Comparison of ENCODE assay signal across 9 cellular contexts in genomic region chr17:35795871-35796265, GRCh38. TPM values are rescaled to one million over a fixed set of nuclear protein-coding genes. Genes with fewer than 3 reads are reported as not detected.
A peak's percentile ranks its signal among the peaks of the same experiment; 100 is the strongest.
DNase-seq lines count a peak whose midpoint lies in the region; ATAC-seq and TF ChIP-seq lines count a peak whose summit lies in the region.
"Had no signal": no experiment of that assay in that cellular context is flagged by ENCODE, and none has a peak within 500 bp of the region (broad histone marks: within the 10 kb centered on the region; RNA-seq: fewer than 3 reads in every experiment).

No MANE protein-coding gene starts in this region.

- WGBS in smooth muscle cell (ENCODE audit: low lambda C conversion rate) = 41% methylated on average over 8 of the region's 8 CpGs

- H3K9me3 ChIP-seq in HEK293 (ENCODE audit: control insufficient read depth, insufficient read depth, low read depth, low read length) (no peaks in the 10 kb centered on the region), iPS-15b (ENCODE audit: control insufficient read depth, insufficient read depth, low read length) (no peaks in the 10 kb centered on the region), smooth muscle cell (replicated peaks; ENCODE audit: low read depth) (no peaks in the 10 kb centered on the region)

- H3K36me3 Mint-ChIP-seq in activated CD8-positive, alpha-beta T cell treated with anti-CD3 and anti-CD28 coated beads, Interleukin-2, amount 10 ng/mL, durations not matched to agents 7 days and 5 days (ENCODE audit: low read depth) = no peaks in the 10 kb centered on the region

- no peak for DNase-seq in activated CD8-positive, alpha-beta T cell treated with anti-CD3 and anti-CD28 coated beads, Interleukin-2, amount 10 ng/mL, durations not matched to agents 7 days and 5 days
- DNase-seq in smooth muscle cell (lab: John Stamatoyannopoulos, UW; ENCODE audit: unreplicated experiment) = no peak
- no peak for DNase-seq in NCI-H2107 treated with DMSO at 0.1 percent for 48 hours (lab: John Stamatoyannopoulos, UW; ENCODE audit: unreplicated experiment)

- TF ChIP-seq CTCF in HEK293 (tag by site-specific recombination; IDR thresholded peaks at IDR 0.05) (no peak), smooth muscle cell (IDR thresholded peaks at IDR 0.05; ENCODE audit: borderline replicate concordance, insufficient read depth, poor library complexity, severe bottlenecking) (no peak)

- no peak overlapping the region for H3K27ac ChIP-seq in HEK293 (ENCODE audit: extremely low read depth, low read depth, low read length)
- H3K27ac ChIP-seq in smooth muscle cell (ENCODE audit: low read depth) = no peak overlapping the region

- H3K27me3 Mint-ChIP-seq in activated CD8-positive, alpha-beta T cell treated with anti-CD3 and anti-CD28 coated beads, Interleukin-2, amount 10 ng/mL, durations not matched to agents 7 days and 5 days (ENCODE audit: low read depth) = peaks cover 53% of the 10 kb centered on the region

- H3K27me3 ChIP-seq in iPS-15b (ENCODE audit: control insufficient read depth, insufficient read depth, low read length) = peaks cover 75% of the 10 kb centered on the region
- H3K27me3 ChIP-seq in smooth muscle cell (ENCODE audit: low read depth) = no peaks in the 10 kb centered on the region

- H3K4me3 ChIP-seq in HEK293 (ENCODE audit: low read depth, low read length) (peak overlapping the region; percentile 37), iPS-15b (ENCODE audit: low read depth, low read length) (peak overlapping the region; percentile 70), smooth muscle cell (peak overlapping the region; percentile 65)

- peaks cover 25% of the 10 kb centered on the region for H3K79me2 ChIP-seq in smooth muscle cell (ENCODE audit: low read depth)

- H3K9me3 Mint-ChIP-seq in activated CD8-positive, alpha-beta T cell treated with anti-CD3 and anti-CD28 coated beads, Interleukin-2, amount 10 ng/mL, durations not matched to agents 7 days and 5 days (ENCODE audit: insufficient read depth) = no peaks in the 10 kb centered on the region

- H3K4me2 ChIP-seq in smooth muscle cell = peak overlapping the region; percentile 93

- CTCF ChIA-PET in HEK293 (lab: Yijun Ruan, JAX) = interaction anchor here (0.6 to 10.2 kb wide), 5 partner anchors 10 to 94 kb away, joined by 3 to 104 read pairs (median 9); no protein-coding TSS in a partner anchor
- CTCF ChIA-PET in activated CD8-positive, alpha-beta T cell treated with anti-CD3 and anti-CD28 coated beads, Interleukin-2, amount 10 ng/mL, durations not matched to agents 7 days and 5 days (lab: Charles Lee) = interaction anchor here (1.2 to 5.7 kb wide), 6 partner anchors 9 to 183 kb away, joined by 4 to 64 read pairs (median 7); partner anchors contain the start of gene TAF15

- no peaks in the 10 kb centered on the region for H3K4me1 ChIP-seq in HEK293 (ENCODE audit: control insufficient read depth, insufficient read depth, low read length)
- no peaks in the 10 kb centered on the region for H3K4me1 ChIP-seq in iPS-15b (ENCODE audit: control insufficient read depth, insufficient read depth, low read length)
- H3K4me1 ChIP-seq in smooth muscle cell (ENCODE audit: low read depth) = no peaks in the 10 kb centered on the region

- POLR2A ChIA-PET in HEK293 (lab: Yijun Ruan, JAX) = interaction anchor here (1.1 to 4.6 kb wide), 3 partner anchors 13 to 29 kb away, joined by 3 to 46 read pairs (median 4); partner anchors contain the start of gene TAF15
- POLR2A ChIA-PET in activated CD8-positive, alpha-beta T cell treated with anti-CD3 and anti-CD28 coated beads, Interleukin-2, amount 10 ng/mL, durations not matched to agents 7 days and 5 days (lab: Charles Lee) = interaction anchor here (1.0 kb wide), 1 partner anchor 13 kb away, joined by 5 read pairs; the partner anchor contains the start of gene TAF15

- H3K4me1 Mint-ChIP-seq in activated CD8-positive, alpha-beta T cell treated with anti-CD3 and anti-CD28 coated beads, Interleukin-2, amount 10 ng/mL, durations not matched to agents 7 days and 5 days (ENCODE audit: low read depth) = peaks cover 21% of the 10 kb centered on the region

- H3K9ac ChIP-seq in iPS-15b (ENCODE audit: low read depth, low read length) = no peak overlapping the region
- H3K9ac ChIP-seq in smooth muscle cell (ENCODE audit: low read depth) = no peak overlapping the region

- peaks cover 15% of the 10 kb centered on the region for H3F3A ChIP-seq in smooth muscle cell (ENCODE audit: low read depth)

- H3K36me3 ChIP-seq in HEK293 (ENCODE audit: control insufficient read depth in 2 of 2, insufficient read depth in 1 of 2, low read length in 2 of 2) (no peaks in the 10 kb centered on the region), iPS-15b (ENCODE audit: control insufficient read depth, insufficient read depth, low read length) (no peaks in the 10 kb centered on the region), smooth muscle cell (ENCODE audit: low read depth) (no peaks in the 10 kb centered on the region)

- no peak overlapping the region for H3K27ac Mint-ChIP-seq in activated CD8-positive, alpha-beta T cell treated with anti-CD3 and anti-CD28 coated beads, Interleukin-2, amount 10 ng/mL, durations not matched to agents 7 days and 5 days

- peak overlapping the region; percentile 75 for H3K4me3 Mint-ChIP-seq in activated CD8-positive, alpha-beta T cell treated with anti-CD3 and anti-CD28 coated beads, Interleukin-2, amount 10 ng/mL, durations not matched to agents 7 days and 5 days

- H2AFZ ChIP-seq in smooth muscle cell (ENCODE audit: low read depth) = peak overlapping the region; percentile 74

- ATAC-seq in activated CD8-positive, alpha-beta T cell treated with anti-CD3 and anti-CD28 coated beads, Interleukin-2, amount 10 ng/mL, durations not matched to agents 7 days and 5 days = no peak
- ATAC-seq in GM19397 (IDR thresholded peaks at IDR 0.05; ENCODE audit: unreplicated experiment) = no peak
- ATAC-seq in GM21528 (IDR thresholded peaks at IDR 0.05; ENCODE audit: low FRiP score, unreplicated experiment) = no peak
- no peak for ATAC-seq in GM21381 (IDR thresholded peaks at IDR 0.05; ENCODE audit: unreplicated experiment)

- no peaks in the 10 kb centered on the region for H4K20me1 ChIP-seq in smooth muscle cell (ENCODE audit: low read depth)

TF ChIP-seq in HEK293, 187 proteins besides CTCF, POLR2A, EP300 and RAD21:
- TF ChIP-seq INSM2 (tag by site-specific recombination; IDR thresholded peaks at IDR 0.05) = no peak
- no peak for TF ChIP-seq ZNF596 (tag by site-specific recombination; IDR thresholded peaks at IDR 0.05)
- no peak for TF ChIP-seq ZNF555 (tag by site-specific recombination; conservative IDR thresholded peaks at IDR 0.05)
- TF ChIP-seq ZNF768 (tag by site-specific recombination; IDR thresholded peaks at IDR 0.05) = peak; percentile 96
- peak; percentile 79 for TF ChIP-seq ZNF580 (tag by site-specific recombination; IDR thresholded peaks at IDR 0.05)
- no peak for TF ChIP-seq GLI2 (tag by site-specific recombination; IDR thresholded peaks at IDR 0.05; ENCODE audit: borderline replicate concordance, low read depth)
- TF ChIP-seq RBAK (tag by site-specific recombination; IDR thresholded peaks at IDR 0.05) = no peak
TF ChIP-seq in HEK293: peak in this region for 2.

RNA-seq across cellular contexts. Expression of gene MMP28, which starts 0.4 kb away (rescaled TPM):
- total RNA-seq in activated CD8-positive, alpha-beta T cell treated with anti-CD3 and anti-CD28 coated beads, Interleukin-2, amount 10 ng/mL, durations not matched to agents 7 days and 5 days = not detected
- 38.0 and 50.0 TPM in 2 replicates for total RNA-seq in smooth muscle cell
- 25.7 and 51.4 TPM in 2 replicates for polyA plus RNA-seq in smooth muscle cell

RNA-seq across cellular contexts. Expression of gene TAF15, which starts 13.4 kb away (rescaled TPM):
- 100 to 1,000 TPM; 336 to 341 TPM for total RNA-seq in activated CD8-positive, alpha-beta T cell treated with anti-CD3 and anti-CD28 coated beads, Interleukin-2, amount 10 ng/mL, durations not matched to agents 7 days and 5 days
- 25.5 and 33.3 TPM in 2 replicates for total RNA-seq in smooth muscle cell
- polyA plus RNA-seq in smooth muscle cell = 4.2 and 8.1 TPM in 2 replicates

RNA-seq across cellular contexts. Expression of gene C17orf50, which starts 35.2 kb away (rescaled TPM):
- not detected for total RNA-seq in activated CD8-positive, alpha-beta T cell treated with anti-CD3 and anti-CD28 coated beads, Interleukin-2, amount 10 ng/mL, durations not matched to agents 7 days and 5 days
- total RNA-seq in smooth muscle cell = not detected in 2 replicates
- 0.33 TPM in 1 of 2 replicates, not detected in the other for polyA plus RNA-seq in smooth muscle cell
- total RNA-seq: lung microvascular endothelial cell had no signal

RNA-seq across cellular contexts. Expression of gene GAS2L2, which starts 42.8 kb away (rescaled TPM):
- total RNA-seq in activated CD8-positive, alpha-beta T cell treated with anti-CD3 and anti-CD28 coated beads, Interleukin-2, amount 10 ng/mL, durations not matched to agents 7 days and 5 days = not detected
- total RNA-seq in smooth muscle cell = not detected in 2 replicates
- polyA plus RNA-seq in smooth muscle cell = not detected in 2 replicates

Comparison
In these comparisons a context has a peak if more than half of its experiments do, and no peak if none do; other contexts are left out.
1. RNA of gene MMP28, which starts 0.4 kb away (total RNA-seq): 38.0 to 50.0 TPM in smooth muscle cell; not detected in activated CD8-positive, alpha-beta T cell treated with anti-CD3 and anti-CD28 coated beads, Interleukin-2, amount 10 ng/mL, durations not matched to agents 7 days and 5 days; every median in the first group is over 10 times any median in the second.
2. Peak in every context shown above with its lines, with median percentiles within 50 percentile points of each other: H3K4me3 ChIP-seq.